In the genomic region with DNA sequence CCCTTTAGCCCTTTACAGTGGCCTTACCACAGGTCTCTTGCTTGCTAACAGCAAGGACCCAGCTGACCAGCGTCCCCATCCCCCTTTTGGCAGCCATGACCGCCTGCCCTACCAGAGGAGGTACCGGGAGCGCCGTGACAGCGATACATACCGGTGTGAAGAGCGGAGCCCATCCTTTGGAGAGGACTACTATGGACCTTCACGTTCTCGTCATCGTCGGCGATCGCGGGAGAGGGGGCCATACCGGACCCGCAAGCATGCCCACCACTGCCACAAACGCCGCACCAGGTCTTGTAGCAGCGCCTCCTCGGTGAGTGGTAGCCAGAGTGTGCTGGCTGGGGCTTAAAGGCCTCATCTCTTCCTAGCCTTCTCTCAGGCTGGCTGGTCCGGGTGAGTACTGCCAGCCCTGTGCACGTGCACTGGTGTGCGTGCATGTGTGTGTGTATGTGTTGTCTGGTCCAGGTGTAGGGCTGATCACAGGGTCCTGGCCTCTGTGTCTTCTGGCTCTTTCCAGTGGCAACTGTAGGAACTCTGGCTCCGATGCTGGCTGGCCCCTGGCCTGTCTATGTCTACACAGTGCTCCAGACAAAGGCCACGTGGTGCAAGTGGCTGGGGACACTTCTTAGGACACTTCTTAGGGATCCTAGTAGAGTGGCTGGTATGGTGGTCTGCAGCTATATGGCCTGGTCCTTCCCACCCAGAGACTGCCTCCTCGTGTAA, we compare ENCODE assay signal across 28 cellular contexts. TPM values are rescaled to one million over a fixed set of nuclear protein-coding genes. Genes with fewer than 3 reads are reported as not detected.
A peak's percentile ranks its signal among the peaks of the same experiment; 100 is the strongest.
DNase-seq lines count a peak whose midpoint lies in the region; TF ChIP-seq lines count a peak whose summit lies in the region.
"Had no signal": no experiment of that assay in that cellular context is flagged by ENCODE, and none has a peak within 500 bp of the region (broad histone marks: within the 10 kb centered on the region; RNA-seq: fewer than 3 reads in every experiment).

No MANE protein-coding gene starts in this region.

- no peaks in the 10 kb centered on the region for H3K9me3 ChIP-seq in neuronal stem cell (replicated peaks in 1 of 2; ENCODE audit: control insufficient read depth in 2 of 2, insufficient read depth in 1 of 2, low read depth in 1 of 2, low read length in 2 of 2)
- H3K9me3 ChIP-seq: adrenal gland, MG63, right lobe of liver, SJSA1, stomach, tibial nerve had no signal

- H2BK15ac ChIP-seq in neuronal stem cell (ENCODE audit: low read length) = no peak overlapping the region

- H2AFZ ChIP-seq in neuronal stem cell (ENCODE audit: low read length) = no peak overlapping the region

- CTCF ChIA-PET in activated CD4-positive, alpha-beta T cell treated with anti-CD3 and anti-CD28 coated beads, Interleukin-2, amount 10 ng/mL, durations not matched to agents 7 days and 5 days (lab: Charles Lee) = interaction anchor here (0.8 to 15.1 kb wide), 3 partner anchors 8 to 281 kb away, joined by 3 to 144 read pairs (median 5); no protein-coding TSS in a partner anchor

- H2AK5ac ChIP-seq in neuronal stem cell (ENCODE audit: low read depth, low read length) = no peak overlapping the region

- H3K4me3 ChIP-seq in H7 (ENCODE audit: insufficient read depth, low read depth, low read length) (no peak overlapping the region), neuronal stem cell (ENCODE audit: low read length in 2 of 2) (peak overlapping the region in 1 of 2 donors; percentile 32)
- H3K4me3 ChIP-seq: adrenal gland, MG63, right lobe of liver, SJSA1, tibial nerve had no signal

- H3K4me1 ChIP-seq in neuronal stem cell (ENCODE audit: control insufficient read depth in 2 of 2, insufficient read depth in 1 of 2, low read depth in 1 of 2, low read length in 2 of 2) = peaks cover 6 to 9% of the 10 kb centered on the region in 2 donors

- H3K79me1 ChIP-seq in neuronal stem cell (ENCODE audit: low read depth, low read length) = peaks cover 31% of the 10 kb centered on the region

- H3K36me3 ChIP-seq in H7 (replicated peaks; ENCODE audit: control insufficient read depth, insufficient read depth, low read length) = peaks cover 42% of the 10 kb centered on the region
- peaks cover 59 to 73% of the 10 kb centered on the region in 2 donors for H3K36me3 ChIP-seq in neuronal stem cell (replicated peaks in 1 of 2; ENCODE audit: control insufficient read depth in 2 of 2, insufficient read depth in 2 of 2, low read length in 2 of 2)

- TF ChIP-seq CTCF in brain (conservative IDR thresholded peaks at IDR 0.05) = no peak

- POLR2A ChIA-PET in activated CD4-positive, alpha-beta T cell treated with anti-CD3 and anti-CD28 coated beads, Interleukin-2, amount 10 ng/mL, durations not matched to agents 7 days and 5 days (lab: Charles Lee) = no interaction called here

- no peak overlapping the region for H2BK12ac ChIP-seq in neuronal stem cell (ENCODE audit: low read length)

- no peak overlapping the region for H3K4me2 ChIP-seq in neuronal stem cell (ENCODE audit: insufficient read depth, low read length, poor library complexity, severe bottlenecking)

- peak overlapping the region; percentile 7 for H3K4me3 Mint-ChIP-seq in T-helper 2 cell treated with Interferon-gamma antibody and Interleukin-4, amounts not matched to agents 5 μg/mL and 100 μg/mL, for 36 hours
- H3K4me3 Mint-ChIP-seq in brain = peak overlapping the region in 2 of 5 experiments; percentile 24 to 70
- no peak overlapping the region for H3K4me3 Mint-ChIP-seq in activated CD4-positive, alpha-beta T cell treated with anti-CD3 and anti-CD28 coated beads, Interleukin-2, amount 10 ng/mL, durations not matched to agents 7 days and 5 days
- H3K4me3 Mint-ChIP-seq: activated CD8-positive, alpha-beta memory T cell treated with anti-CD3 and anti-CD28 coated beads, Interleukin-2, amount 10 ng/mL, durations not matched to agents 7 days and 5 days; activated T-helper 1 cell treated with anti-CD3 and anti-CD28 coated beads, Interleukin-12 subunit alpha, Interleukin-12 subunit beta, Interleukin-2, Interleukin-4 antibody, amounts not matched to agents 30 ng/mL and 10 ng/mL and 1 ng/mL, durations not matched to agents 14 hours and 24 hours and 36 hours; CD8-positive, alpha-beta T cell had no signal

- H3K27me3 ChIP-seq in H7 (ENCODE audit: control insufficient read depth, insufficient read depth, low read length) = no peaks in the 10 kb centered on the region
- H3K27me3 ChIP-seq in neuronal stem cell (ENCODE audit: control insufficient read depth in 3 of 3, insufficient read depth in 3 of 3, low read depth in 1 of 3, low read length in 3 of 3) = no peaks in the 10 kb centered on the region
- H3K27me3 ChIP-seq: adrenal gland, brain microvascular endothelial cell, foreskin keratinocyte, MG63, right lobe of liver, SJSA1, stomach, tibial nerve had no signal

- peak overlapping the region; percentile 34 for H4K91ac ChIP-seq in neuronal stem cell (ENCODE audit: low read depth, low read length, poor library complexity)

- no CpG with 5 or more reads among the region's 27 CpGs for WGBS in neuronal stem cell (ENCODE audit: extremely low coverage in 2 of 2, insufficient read length in 2 of 2, insufficient replicate concordance in 1 of 2), 2 donors

- H3K27ac ChIP-seq in neuronal stem cell (replicated peaks; ENCODE audit: low read length) = no peak overlapping the region
- H3K27ac ChIP-seq: brain microvascular endothelial cell, foreskin keratinocyte, right lobe of liver, SJSA1, stomach, tibial nerve had no signal

- no peak overlapping the region for H3K18ac ChIP-seq in neuronal stem cell (ENCODE audit: low read length)

- H2BK5ac ChIP-seq in neuronal stem cell (ENCODE audit: low read length) = no peak overlapping the region

- H3K27ac Mint-ChIP-seq in T-helper 2 cell treated with Interferon-gamma antibody and Interleukin-4, amounts not matched to agents 5 μg/mL and 100 μg/mL, for 36 hours = peak overlapping the region; percentile 39
- peak overlapping the region in 3 of 5 experiments; percentile 12 to 43 (median 28) for H3K27ac Mint-ChIP-seq in brain
- no peak overlapping the region for H3K27ac Mint-ChIP-seq in activated CD4-positive, alpha-beta T cell treated with anti-CD3 and anti-CD28 coated beads, Interleukin-2, amount 10 ng/mL, durations not matched to agents 7 days and 5 days
- H3K27ac Mint-ChIP-seq: activated CD8-positive, alpha-beta memory T cell treated with anti-CD3 and anti-CD28 coated beads, Interleukin-2, amount 10 ng/mL, durations not matched to agents 7 days and 5 days had no signal

- H3K14ac ChIP-seq in neuronal stem cell (ENCODE audit: low read length) = no peak overlapping the region

- no peaks in the 10 kb centered on the region for H3K9me3 Mint-ChIP-seq in T-helper 2 cell treated with Interferon-gamma antibody and Interleukin-4, amounts not matched to agents 5 μg/mL and 100 μg/mL, for 36 hours
- H3K9me3 Mint-ChIP-seq in brain = no peaks in the 10 kb centered on the region
- no peaks in the 10 kb centered on the region for H3K9me3 Mint-ChIP-seq in activated CD4-positive, alpha-beta T cell treated with anti-CD3 and anti-CD28 coated beads, Interleukin-2, amount 10 ng/mL, durations not matched to agents 7 days and 5 days
- H3K9me3 Mint-ChIP-seq: activated T-helper 1 cell treated with anti-CD3 and anti-CD28 coated beads, Interleukin-12 subunit alpha, Interleukin-12 subunit beta, Interleukin-2, Interleukin-4 antibody, amounts not matched to agents 30 ng/mL and 10 ng/mL and 1 ng/mL, durations not matched to agents 14 hours and 24 hours and 36 hours; CD8-positive, alpha-beta T cell; naive B cell had no signal

- H3K36me3 Mint-ChIP-seq in T-helper 2 cell treated with Interferon-gamma antibody and Interleukin-4, amounts not matched to agents 5 μg/mL and 100 μg/mL, for 36 hours (ENCODE audit: low read depth) = peaks cover 56% of the 10 kb centered on the region
- peaks cover 56% of the 10 kb centered on the region for H3K36me3 Mint-ChIP-seq in brain
- peaks cover 54% of the 10 kb centered on the region for H3K36me3 Mint-ChIP-seq in activated CD4-positive, alpha-beta T cell treated with anti-CD3 and anti-CD28 coated beads, Interleukin-2, amount 10 ng/mL, durations not matched to agents 7 days and 5 days (ENCODE audit: low read depth)

- H3K27me3 Mint-ChIP-seq in T-helper 2 cell treated with Interferon-gamma antibody and Interleukin-4, amounts not matched to agents 5 μg/mL and 100 μg/mL, for 36 hours (ENCODE audit: low read depth) = no peaks in the 10 kb centered on the region
- peaks cover 8% of the 10 kb centered on the region for H3K27me3 Mint-ChIP-seq in brain
- no peaks in the 10 kb centered on the region for H3K27me3 Mint-ChIP-seq in activated CD4-positive, alpha-beta T cell treated with anti-CD3 and anti-CD28 coated beads, Interleukin-2, amount 10 ng/mL, durations not matched to agents 7 days and 5 days
- H3K27me3 Mint-ChIP-seq: activated CD8-positive, alpha-beta memory T cell treated with anti-CD3 and anti-CD28 coated beads, Interleukin-2, amount 10 ng/mL, durations not matched to agents 7 days and 5 days; naive B cell had no signal

- no peak for DNase-seq in T-helper 2 cell treated with Interferon-gamma antibody and Interleukin-4, amounts not matched to agents 5 μg/mL and 100 μg/mL, for 36 hours (ENCODE audit: low spot score)
- DNase-seq in T-helper 2 cell = no peak
- DNase-seq in H7 = peak; percentile 33
- DNase-seq in neuronal stem cell (ENCODE audit: low spot score) = no peak
- no peak for DNase-seq in NCI-H2029 (lab: John Stamatoyannopoulos, UW)
- no peak for DNase-seq in NCI-H1694 treated with DMSO at 0.1 percent for 48 hours (lab: John Stamatoyannopoulos, UW)
- no peak for DNase-seq in activated CD4-positive, alpha-beta T cell treated with anti-CD3 and anti-CD28 coated beads, Interleukin-2, amount 10 ng/mL, durations not matched to agents 7 days and 5 days
- DNase-seq: activated CD4-positive, alpha-beta T cell treated with anti-CD3 and anti-CD28 coated beads for 48 hours; activated CD8-positive, alpha-beta memory T cell treated with anti-CD3 and anti-CD28 coated beads, Interleukin-2, amount 10 ng/mL, durations not matched to agents 7 days and 5 days; adrenal gland; brain microvascular endothelial cell; CD8-positive, alpha-beta T cell; DMS153; effector memory CD4-positive, alpha-beta T cell; foreskin keratinocyte; left colon; MG63; naive B cell; NCI-H1436; NCI-H2171; NCI-H524 treated with DMSO at 0.1 percent for 48 hours; stomach; T-helper 1 cell had no signal

- peaks cover 27% of the 10 kb centered on the region for H3K4me1 Mint-ChIP-seq in T-helper 2 cell treated with Interferon-gamma antibody and Interleukin-4, amounts not matched to agents 5 μg/mL and 100 μg/mL, for 36 hours (ENCODE audit: low read depth)
- peaks cover 41% of the 10 kb centered on the region for H3K4me1 Mint-ChIP-seq in brain
- peaks cover 52% of the 10 kb centered on the region for H3K4me1 Mint-ChIP-seq in activated CD4-positive, alpha-beta T cell treated with anti-CD3 and anti-CD28 coated beads, Interleukin-2, amount 10 ng/mL, durations not matched to agents 7 days and 5 days

- no peak overlapping the region for H2BK120ac ChIP-seq in neuronal stem cell (ENCODE audit: low read depth, low read length)

- H3K4ac ChIP-seq in neuronal stem cell (ENCODE audit: low read length) = no peak overlapping the region

- no peak overlapping the region for H3K23ac ChIP-seq in neuronal stem cell (ENCODE audit: low read depth, low read length, poor library complexity)

- H4K8ac ChIP-seq in neuronal stem cell (ENCODE audit: low read depth, low read length) = no peak overlapping the region

- peak overlapping the region; percentile 55 for H3K9ac ChIP-seq in neuronal stem cell (ENCODE audit: low read depth, low read length, poor library complexity)

RNA-seq across cellular contexts. Expression of gene CLK3, which starts 4.4 kb away (rescaled TPM):
- 50.6 and 66.3 TPM in 2 replicates for total RNA-seq in H7 (2014; rRNA removed; shearing (Covaris generic))
- 61.8 TPM for polyA plus RNA-seq in brain (ENCODE audit: insufficient read depth, low read depth, low replicate concordance)
- polyA plus RNA-seq in neuronal stem cell (2013, experiment 1 of 2) = 63.5 TPM
- 65.4 TPM for polyA plus RNA-seq in neuronal stem cell (2013, experiment 2 of 2)
- 100 to 1,000 TPM; 126 to 134 TPM for total RNA-seq in activated CD4-positive, alpha-beta T cell treated with anti-CD3 and anti-CD28 coated beads, Interleukin-2, amount 10 ng/mL, durations not matched to agents 7 days and 5 days
